Comparison of ENCODE assay signal across 8 cellular contexts in the genomic region with DNA sequence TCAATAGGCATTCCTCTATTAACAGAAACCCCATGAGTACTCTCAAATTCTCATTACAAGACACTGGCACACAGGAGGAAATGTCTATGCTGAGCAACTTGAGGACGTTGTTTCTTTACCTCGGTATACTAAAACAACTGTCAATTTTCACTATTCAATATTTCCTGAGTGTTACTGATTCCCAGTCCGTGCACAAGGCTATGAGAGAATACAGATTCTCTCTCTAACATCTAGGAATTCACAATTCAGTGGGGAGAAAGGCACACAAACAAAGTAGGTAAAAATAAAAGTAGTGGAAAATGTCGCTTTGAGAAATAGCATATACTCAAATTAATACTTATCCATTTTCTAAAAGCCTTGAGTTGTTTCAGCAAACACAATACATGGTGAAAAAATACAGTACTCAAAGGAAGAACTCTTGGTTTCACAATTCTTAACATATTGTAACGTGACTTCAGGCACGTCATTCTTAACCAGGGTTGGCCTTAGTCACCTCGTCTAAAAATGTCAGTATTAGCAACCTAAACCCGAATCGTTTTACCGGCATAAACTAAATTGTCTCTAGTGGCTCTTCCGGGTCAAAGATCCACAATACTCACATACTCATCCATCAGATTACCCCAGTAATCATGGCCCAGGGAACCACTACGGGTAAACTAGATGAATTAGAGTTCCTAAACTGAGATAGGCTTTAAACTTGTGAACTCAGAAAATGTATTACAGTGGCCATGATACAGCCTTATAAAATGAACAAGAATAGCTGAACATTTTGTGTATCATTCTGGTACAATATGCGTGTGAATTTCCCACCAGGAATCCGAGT. TPM values are rescaled to one million over a fixed set of nuclear protein-coding genes. Genes with fewer than 3 reads are reported as not detected.
DNase-seq lines count a peak whose midpoint lies in the region; ATAC-seq, FAIRE-seq and TF ChIP-seq lines count a peak whose summit lies in the region.

No MANE protein-coding gene starts in this region.

- H3K27ac ChIP-seq in lung (ENCODE audit: low read depth in 1 of 2, low read length in 1 of 2) = peak overlapping the region; percentile 94 to 100
- peak overlapping the region; percentile 87 to 89 for H3K27ac ChIP-seq in testis

- ATAC-seq in HG02798 (IDR thresholded peaks at IDR 0.05; ENCODE audit: poor library complexity, unreplicated experiment) = peak; percentile 11
- no peak for ATAC-seq in lung (ENCODE audit: insufficient read depth, low FRiP score)

- H3K4me3 ChIP-seq in lung (peak overlapping the region; percentile 81), testis (peak overlapping the region; percentile 81 to 92)

- peak; percentile 64 for FAIRE-seq in RCC 7860 (lab: Jason Lieb, UNC)

- TF ChIP-seq CTCF in lung (IDR thresholded peaks at IDR 0.05; ENCODE audit: control extremely low read depth, extremely low read depth) (no peak), testis (IDR thresholded peaks at IDR 0.05) (no peak)

- DNase-seq in NCI-H748 (lab: John Stamatoyannopoulos, UW; ENCODE audit: unreplicated experiment) (peak; percentile 12), NCI-H748 treated with DMSO at 0.1 percent for 48 hours (lab: John Stamatoyannopoulos, UW) (no peak), RCC 7860 (ENCODE audit: low spot score) (peak; percentile 53), lung (ENCODE audit: low spot score) (no peak), testis (no peak), SK-N-DZ (ENCODE audit: low spot score) (no peak)
- DNase-seq in central memory CD4-positive, alpha-beta T cell = peak; percentile 44

- H3K9me3 ChIP-seq in lung (ENCODE audit: control insufficient read depth in 2 of 2, insufficient read depth in 1 of 2, low read length in 1 of 2) = peaks cover 0 to 2% of the 10 kb centered on the region in 2 donors
- no peaks in the 10 kb centered on the region for H3K9me3 ChIP-seq in testis

- intact Hi-C loops in testis (cut with DNase I; ENCODE audit: low total_unique reads) = no loop called here

- 5% methylated on average over 14 of the region's 14 CpGs for WGBS in lung, 2 donors
- 22 to 24% methylated on average over 14 of the region's 14 CpGs for WGBS in testis, 2 donors

- H3K4me1 ChIP-seq in lung (ENCODE audit: control insufficient read depth in 2 of 2, insufficient read depth in 2 of 2, low read length in 2 of 2) = peaks cover 0 to 4% of the 10 kb centered on the region in 2 donors
- peaks cover 8% of the 10 kb centered on the region for H3K4me1 ChIP-seq in testis

- no peak for TF ChIP-seq POLR2A in testis (IDR thresholded peaks at IDR 0.05)

- H3K36me3 ChIP-seq in lung (ENCODE audit: control insufficient read depth in 2 of 2, insufficient read depth in 2 of 2, low read length in 2 of 2) (no peaks in the 10 kb centered on the region), testis (ENCODE audit: low read depth, missing control alignments) (no peaks in the 10 kb centered on the region)

- H3K27me3 ChIP-seq in lung (ENCODE audit: control insufficient read depth, insufficient read depth) = no peaks in the 10 kb centered on the region
- no peaks in the 10 kb centered on the region for H3K27me3 ChIP-seq in testis

RNA-seq across cellular contexts. Expression of a gene that starts 1.5 kb away (rescaled TPM):
- total RNA-seq in lung = 10 to 100 TPM in 1 of 2 donors, 1 to 10 TPM in 1; 5.5 to 16.7 TPM
- polyA plus RNA-seq in lung = 1 to 10 TPM; 2.6 to 4.6 TPM
- 1 to 10 TPM; 3.3 to 4.3 TPM for total RNA-seq in testis
- 3.7 TPM for polyA plus RNA-seq in testis (ENCODE audit: insufficient read depth, low read depth, low replicate concordance)
- 3.1 and 3.4 TPM in 2 replicates for polyA plus RNA-seq in SK-N-DZ (2014; cell fraction: cytosol; rRNA removed)
- 2.6 and 2.7 TPM in 2 replicates for polyA plus RNA-seq in SK-N-DZ (2014; cell fraction: nucleus; rRNA removed)

RNA-seq across cellular contexts. Expression of a gene that starts 2.7 kb away (rescaled TPM):
- 10 to 100 TPM; 10.3 to 20.3 TPM for total RNA-seq in lung
- 10 to 100 TPM; 12.9 to 24.1 TPM for polyA plus RNA-seq in lung
- total RNA-seq in testis = 10 to 100 TPM; 20.3 to 20.7 TPM
- 71.2 TPM for polyA plus RNA-seq in testis (ENCODE audit: insufficient read depth, low read depth, low replicate concordance)
- polyA plus RNA-seq in SK-N-DZ (2014; cell fraction: cytosol; rRNA removed) = 51.7 and 55.2 TPM in 2 replicates
- 42.4 and 60.5 TPM in 2 replicates for polyA plus RNA-seq in SK-N-DZ (2014; cell fraction: nucleus; rRNA removed)

Comparison
In these comparisons a context has a peak if more than half of its experiments do, and no peak if none do; other contexts are left out.
1. DNase-seq: peak in NCI-H748 (single experiment), RCC 7860 (single experiment) and central memory CD4-positive, alpha-beta T cell (single experiment); none in NCI-H748 treated with DMSO at 0.1 percent for 48 hours (single experiment), lung (single experiment), testis (single experiment) and SK-N-DZ (single experiment).